In genomic region chr20:44965651-44966029, GRCh38 we compare ENCODE assay signal across 1 cellular context.
TF ChIP-seq lines count a peak whose summit lies in the region.

No MANE protein-coding gene starts in this region.

TF ChIP-seq in GM12878, 131 proteins besides CTCF, POLR2A, EP300 and RAD21:
- no peak for TF ChIP-seq CEBPZ (IDR thresholded peaks at IDR 0.05; ENCODE audit: low read depth, low read length)
- no peak for TF ChIP-seq KDM1A (IDR thresholded peaks at IDR 0.05; ENCODE audit: borderline replicate concordance)
- TF ChIP-seq ZNF217 (IDR thresholded peaks at IDR 0.05) = 0 out of 2 replicates have a peak, but pooled peaks have one; percentile 42
- no peak for TF ChIP-seq ASH2L (IDR thresholded peaks at IDR 0.05; ENCODE audit: borderline replicate concordance, low read depth)
